ENCODE assay signal across 26 cellular contexts in the genomic region with DNA sequence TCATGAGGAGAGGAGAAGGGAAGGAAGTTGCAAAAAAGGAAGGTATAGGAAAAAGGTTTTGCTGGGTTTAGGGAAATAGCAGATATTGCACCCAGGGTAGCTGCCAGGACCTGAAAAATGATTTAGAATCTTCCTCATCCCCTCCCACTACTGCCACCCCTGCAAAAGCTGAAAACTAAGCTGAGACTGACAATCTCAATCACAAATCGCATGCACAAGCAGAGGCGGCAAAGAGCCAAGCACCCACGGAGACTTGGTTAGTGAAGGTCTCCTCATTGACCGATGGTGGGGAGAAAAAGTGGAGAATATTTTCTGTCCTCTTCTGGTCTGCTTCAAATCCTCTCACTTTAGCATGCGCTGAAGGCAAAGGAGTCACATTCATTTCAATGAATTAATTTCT.
"Had no signal": no experiment of that assay in that cellular context is flagged by ENCODE, and none has a peak within 500 bp of the region (broad histone marks: within the 10 kb centered on the region; RNA-seq: fewer than 3 reads in every experiment).

No MANE protein-coding gene starts in this region.

- DNase-seq: activated CD4-positive, alpha-beta T cell treated with anti-CD3 and anti-CD28 coated beads for 48 hours; activated CD4-positive, alpha-beta T cell treated with anti-CD3 and anti-CD28 coated beads, Interleukin-2, amount 50 U/mL, for 4 hours; activated CD4-positive, CD25-positive, alpha-beta regulatory T cell treated with anti-CD3 and anti-CD28 coated beads, Interleukin-2, amount 50 U/mL, for 72 hours; activated CD8-positive, alpha-beta memory T cell treated with anti-CD3 and anti-CD28 coated beads, Interleukin-2, amount 10 ng/mL, durations not matched to agents 7 days and 5 days; activated gamma-delta T cell; activated T-cell treated with anti-CD3 and anti-CD28 coated beads, Interleukin-2, amount 50 U/mL, for 4 hours; amygdala; NCI-H1092 treated with DMSO at 0.1 percent for 48 hours; NCI-H1417 treated with DMSO at 0.1 percent for 48 hours; NCI-H1694; NCI-H2081; NCI-H510A treated with DMSO at 0.1 percent for 48 hours; NCI-H69; NK-92 treated with Interleukin-12 subunit alpha and Interleukin-12 subunit beta, amount 100 ng/mL, for 24 hours; OCI-M1; Right ventricle myocardium superior; RPMI8226; T-helper 17 cell; T-helper 9 cell had no signal

- H3K27ac ChIP-seq: KMS-11 had no signal

- H3K9ac ChIP-seq: KMS-11 had no signal

- H3K36me3 Mint-ChIP-seq: activated CD8-positive, alpha-beta memory T cell treated with anti-CD3 and anti-CD28 coated beads, Interleukin-2, amount 10 ng/mL, durations not matched to agents 7 days and 5 days; activated naive CD8-positive, alpha-beta T cell; WTC11 had no signal

- H3K36me3 ChIP-seq: MG63 had no signal

- H3K27me3 ChIP-seq: MG63 had no signal

- H3K4me3 ChIP-seq: MG63 had no signal

- H3K4me1 Mint-ChIP-seq: activated CD8-positive, alpha-beta memory T cell treated with anti-CD3 and anti-CD28 coated beads, Interleukin-2, amount 10 ng/mL, durations not matched to agents 7 days and 5 days; central memory CD8-positive, alpha-beta T cell; T-helper 17 cell had no signal

- H3K9me3 Mint-ChIP-seq: activated naive CD4-positive, alpha-beta T cell treated with anti-CD3 and anti-CD28 coated beads for 36 hours; activated T-cell treated with anti-CD3 and anti-CD28 coated beads, Interleukin-2, amount 50 U/mL, for 4 hours; central memory CD8-positive, alpha-beta T cell; WTC11 had no signal

- H3K9me3 ChIP-seq: MG63 had no signal

- H3K4me3 Mint-ChIP-seq: activated CD8-positive, alpha-beta memory T cell treated with anti-CD3 and anti-CD28 coated beads, Interleukin-2, amount 10 ng/mL, durations not matched to agents 7 days and 5 days; activated naive CD4-positive, alpha-beta T cell treated with anti-CD3 and anti-CD28 coated beads for 36 hours; activated naive CD8-positive, alpha-beta T cell; activated T-cell treated with anti-CD3 and anti-CD28 coated beads, Interleukin-2, amount 50 U/mL, for 4 hours; central memory CD8-positive, alpha-beta T cell; T-helper 17 cell; WTC11 had no signal

- FAIRE-seq: bronchial epithelial cell had no signal

- H3K27ac Mint-ChIP-seq: activated CD8-positive, alpha-beta memory T cell treated with anti-CD3 and anti-CD28 coated beads, Interleukin-2, amount 10 ng/mL, durations not matched to agents 7 days and 5 days; activated naive CD4-positive, alpha-beta T cell treated with anti-CD3 and anti-CD28 coated beads for 36 hours; activated naive CD8-positive, alpha-beta T cell; T-helper 17 cell; WTC11 had no signal

- ATAC-seq: activated CD8-positive, alpha-beta memory T cell treated with anti-CD3 and anti-CD28 coated beads, Interleukin-2, amount 10 ng/mL, durations not matched to agents 7 days and 5 days; T-helper 17 cell; WTC11 had no signal

- H3K4me2 ChIP-seq: KMS-11 had no signal
